ENCODE assay signal across 10 cellular contexts in genomic region chr12:131682511-131682895, GRCh38. TPM values are rescaled to one million over a fixed set of nuclear protein-coding genes. Genes with fewer than 3 reads are reported as not detected.
DNase-seq lines count a peak whose midpoint lies in the region; ATAC-seq, FAIRE-seq and TF ChIP-seq lines count a peak whose summit lies in the region.
"Had no signal": no experiment of that assay in that cellular context is flagged by ENCODE, and none has a peak within 500 bp of the region (broad histone marks: within the 10 kb centered on the region; RNA-seq: fewer than 3 reads in every experiment).

No MANE protein-coding gene starts in this region.

- no peaks in the 10 kb centered on the region for H3K27me3 ChIP-seq in BLaER1
- no peaks in the 10 kb centered on the region for H3K27me3 ChIP-seq in OCI-LY1 (ENCODE audit: insufficient read depth, low read length)
- peaks cover 7% of the 10 kb centered on the region for H3K27me3 ChIP-seq in iPS-15b (ENCODE audit: control insufficient read depth, insufficient read depth, low read length)
- no peaks in the 10 kb centered on the region for H3K27me3 ChIP-seq in testis
- H3K27me3 ChIP-seq: vagina had no signal

- H3K36me3 ChIP-seq in BLaER1 (no peaks in the 10 kb centered on the region), OCI-LY1 (ENCODE audit: insufficient read depth, low read length) (no peaks in the 10 kb centered on the region), iPS-15b (ENCODE audit: control insufficient read depth, insufficient read depth, low read length) (no peaks in the 10 kb centered on the region), testis (ENCODE audit: low read depth, missing control alignments) (no peaks in the 10 kb centered on the region)
- H3K36me3 ChIP-seq: MG63, vagina had no signal

- FAIRE-seq in GM12891 (lab: Jason Lieb, UNC): no peak

- no peaks in the 10 kb centered on the region for H3K79me2 ChIP-seq in OCI-LY1 (ENCODE audit: insufficient read depth, low read length)

- H3K4me1 ChIP-seq in BLaER1: peaks cover 23% of the 10 kb centered on the region
- H3K4me1 ChIP-seq in OCI-LY1 (ENCODE audit: insufficient read depth, low read length, severe bottlenecking): peaks cover 6% of the 10 kb centered on the region
- peaks cover 9% of the 10 kb centered on the region for H3K4me1 ChIP-seq in iPS-15b (ENCODE audit: control insufficient read depth, insufficient read depth, low read length)
- H3K4me1 ChIP-seq in testis: no peaks in the 10 kb centered on the region

- no peaks in the 10 kb centered on the region for H3F3A ChIP-seq in OCI-LY1 (ENCODE audit: insufficient read depth, low read length)

- TF ChIP-seq POLR2A in GM12891 (IDR thresholded peaks at IDR 0.05; ENCODE audit: low read depth, low read length) (no peak), testis (IDR thresholded peaks at IDR 0.05) (no peak)

- intact Hi-C loops in testis (cut with DNase I; ENCODE audit: low total_unique reads): no loop called here

- H2AFZ ChIP-seq in OCI-LY1 (ENCODE audit: low read length): no peak overlapping the region

- DNase-seq in GM12891 (ENCODE audit: insufficient read length, low spot score): no peak
- no peak for DNase-seq in testis
- DNase-seq in NCI-H2227 (lab: John Stamatoyannopoulos, UW; ENCODE audit: unreplicated experiment): no peak

- ATAC-seq in GM19395 (IDR thresholded peaks at IDR 0.05; ENCODE audit: unreplicated experiment) (peak; percentile 13), GM19328 (IDR thresholded peaks at IDR 0.05; ENCODE audit: unreplicated experiment) (no peak)

- WGBS in testis, 2 donors: 35 to 53% methylated on average over 10 of the region's 10 CpGs

- TF ChIP-seq CTCF in OCI-LY1 (IDR thresholded peaks at IDR 0.05; ENCODE audit: low read length) (no peak), testis (IDR thresholded peaks at IDR 0.05) (no peak)

- H3K4me2 ChIP-seq in BLaER1 (peak overlapping the region; percentile 73), OCI-LY1 (ENCODE audit: low read length) (peak overlapping the region; percentile 52)

- no peak overlapping the region for H3K27ac ChIP-seq in BLaER1
- no peak overlapping the region for H3K27ac ChIP-seq in OCI-LY1 (ENCODE audit: low read depth, low read length, poor library complexity, severe bottlenecking)
- no peak overlapping the region for H3K27ac ChIP-seq in testis
- H3K27ac ChIP-seq: vagina had no signal

- H3K9me3 ChIP-seq in BLaER1: peaks cover 15% of the 10 kb centered on the region
- H3K9me3 ChIP-seq in OCI-LY1 (ENCODE audit: low read length): no peaks in the 10 kb centered on the region
- H3K9me3 ChIP-seq in iPS-15b (ENCODE audit: control insufficient read depth, insufficient read depth, low read length): no peaks in the 10 kb centered on the region
- no peaks in the 10 kb centered on the region for H3K9me3 ChIP-seq in testis
- H3K9me3 ChIP-seq: MG63, vagina had no signal

- H3K9ac ChIP-seq in BLaER1: no peak overlapping the region
- no peak overlapping the region for H3K9ac ChIP-seq in OCI-LY1 (ENCODE audit: low read length)
- no peak overlapping the region for H3K9ac ChIP-seq in iPS-15b (ENCODE audit: low read depth, low read length)

- H3K4me3 ChIP-seq in BLaER1 (no peak overlapping the region), OCI-LY1 (ENCODE audit: low read depth, low read length, poor library complexity, severe bottlenecking) (peak overlapping the region; percentile 44), iPS-15b (ENCODE audit: low read depth, low read length) (peak overlapping the region; percentile 46), testis (no peak overlapping the region)
- H3K4me3 ChIP-seq: MG63, vagina had no signal

- H4K20me1 ChIP-seq in BLaER1 (no peaks in the 10 kb centered on the region), OCI-LY1 (ENCODE audit: insufficient read depth, low read length) (no peaks in the 10 kb centered on the region)

- no peaks in the 10 kb centered on the region for H3K9me2 ChIP-seq in OCI-LY1 (ENCODE audit: low read depth, low read length)

TF ChIP-seq in GM12891, 5 proteins besides CTCF, POLR2A, EP300 and RAD21:
- TF ChIP-seq POU2F2 (IDR thresholded peaks at IDR 0.05; ENCODE audit: low read depth, low read length): no peak
- TF ChIP-seq POLR2AphosphoS5 (IDR thresholded peaks at IDR 0.05; ENCODE audit: low read depth, low read length): no peak
- TF ChIP-seq PAX5 (IDR thresholded peaks at IDR 0.05; ENCODE audit: insufficient read depth, low read length, severe bottlenecking): no peak
- no peak for TF ChIP-seq TAF1 (IDR thresholded peaks at IDR 0.05; ENCODE audit: low read depth, low read length)
- no peak for TF ChIP-seq SPI1 (IDR thresholded peaks at IDR 0.05; ENCODE audit: low read depth, low read length)
TF ChIP-seq in GM12891: peak in this region for 0.

RNA-seq across cellular contexts. Expression of gene SFSWAP, which starts 28.4 kb away (rescaled TPM):
- polyA plus RNA-seq in GM12891 (2012; ENCODE audit: low read depth, missing spikeins): 21.1 TPM
- 10 to 100 TPM; 62.4 to 68.4 TPM for total RNA-seq in testis
- polyA plus RNA-seq in testis (ENCODE audit: insufficient read depth, low read depth, low replicate concordance): 37.7 TPM

Comparison
In these comparisons a context has a peak if more than half of its experiments do, and no peak if none do; other contexts are left out.
1. H3K4me3 ChIP-seq: peak in OCI-LY1 (single experiment) and iPS-15b (single experiment); none in BLaER1 (single experiment) and testis (0 of 2).